Comparison of ENCODE assay signal across 9 cellular contexts in genomic region chr10:125062244-125063208, GRCh38.
DNase-seq lines count a peak whose midpoint lies in the region; ATAC-seq and TF ChIP-seq lines count a peak whose summit lies in the region.
"Had no signal": no experiment of that assay in that cellular context is flagged by ENCODE, and none has a peak within 500 bp of the region (broad histone marks: within the 10 kb centered on the region; RNA-seq: fewer than 3 reads in every experiment).

No MANE protein-coding gene starts in this region.

- H3K79me2 ChIP-seq in OCI-LY1 (ENCODE audit: insufficient read depth, low read length), result no peaks in the 10 kb centered on the region

- ATAC-seq in GM19463 (IDR thresholded peaks at IDR 0.05; ENCODE audit: unreplicated experiment) (no peak), HG02981 (IDR thresholded peaks at IDR 0.05; ENCODE audit: unreplicated experiment) (no peak)
- ATAC-seq: K562 had no signal

- no peaks in the 10 kb centered on the region for H3K9me2 ChIP-seq in OCI-LY1 (ENCODE audit: low read depth, low read length)

- peak overlapping the region; percentile 19; the same call in 1 of the 2 replicates for H3K4me2 ChIP-seq in OCI-LY1 (ENCODE audit: low read length)

- H3K27ac ChIP-seq in OCI-LY1 (ENCODE audit: low read depth, low read length, poor library complexity, severe bottlenecking), result no peak overlapping the region
- peak overlapping the region in 55 of 59 donors; percentile 5 to 95 (median 83) for H3K27ac ChIP-seq in dorsolateral prefrontal cortex
- peak overlapping the region; percentile 92 to 94 for H3K27ac ChIP-seq in tibial artery

- H3K4me1 ChIP-seq in OCI-LY1 (ENCODE audit: insufficient read depth, low read length, severe bottlenecking) (peaks cover 26% of the 10 kb centered on the region), tibial artery (peaks cover 12 to 92% (median 81%) of the 10 kb centered on the region in 4 donors)

- TF ChIP-seq CTCF in OCI-LY1 (IDR thresholded peaks at IDR 0.05; ENCODE audit: low read length), result no peak
- peak in 8 of 56 donors; percentile 3 to 30 (median 15) for TF ChIP-seq CTCF in dorsolateral prefrontal cortex (IDR thresholded peaks at IDR 0.05 in 54 of 56, conservative IDR thresholded peaks at IDR 0.05 in 2 of 56; ENCODE audit: low read depth in 1 of 56, partially characterized antibody in 56 of 56)
- TF ChIP-seq CTCF in tibial artery (IDR thresholded peaks at IDR 0.05), result no peak
- TF ChIP-seq CTCF in GM13977 (IDR thresholded peaks at IDR 0.05; ENCODE audit: extremely low read depth, insufficient read depth, missing control alignments), result no peak

- in situ Hi-C loops in GM13977 (cut with MboI; ENCODE audit: low pct_unique_long_range_greater_than_20kb, low sequenced_read_pairs, unreplicated experiment), result no loop called here

- H3K36me3 ChIP-seq in OCI-LY1 (ENCODE audit: insufficient read depth, low read length) (no peaks in the 10 kb centered on the region), tibial artery (no peaks in the 10 kb centered on the region)

- intact Hi-C loops in dorsolateral prefrontal cortex (cut with DNase I), result no loop called here
- intact Hi-C loops in tibial artery (cut with DNase I; ENCODE audit: low total_unique reads), result loop anchor here (5.0 to 10.0 kb wide), 3 partner anchors 60 to 148 kb away; partner anchors contain the start of gene CTBP2

- H3K27me3 ChIP-seq in OCI-LY1 (ENCODE audit: insufficient read depth, low read length) (no peaks in the 10 kb centered on the region), dorsolateral prefrontal cortex (no peaks in the 10 kb centered on the region), tibial artery (no peaks in the 10 kb centered on the region)

- no peaks in the 10 kb centered on the region for H4K20me1 ChIP-seq in OCI-LY1 (ENCODE audit: insufficient read depth, low read length)

- H3K9me3 ChIP-seq in OCI-LY1 (ENCODE audit: low read length) (no peaks in the 10 kb centered on the region), tibial artery (no peaks in the 10 kb centered on the region)

- DNase-seq in dorsolateral prefrontal cortex (peak in 7 of 10 donors; percentile 46 to 70 (median 55)), midbrain (lab: John Stamatoyannopoulos, UW) (peak; percentile 71), tibial artery (no peak), dedifferentiated amniotic fluid mesenchymal stem cell (ENCODE audit: extremely low spot score) (no peak), GM13977 (ENCODE audit: low spot score) (no peak)

- H2AFZ ChIP-seq in OCI-LY1 (ENCODE audit: low read length), result no peak overlapping the region

- H3K4me3 ChIP-seq in OCI-LY1 (ENCODE audit: low read depth, low read length, poor library complexity, severe bottlenecking) (no peak overlapping the region), dorsolateral prefrontal cortex (no peak overlapping the region), tibial artery (peak overlapping the region in 1 of 2 donors; percentile 33)
- H3K4me3 ChIP-seq: K562 had no signal

- no peak overlapping the region for H3K9ac ChIP-seq in OCI-LY1 (ENCODE audit: low read length)

- H3F3A ChIP-seq in OCI-LY1 (ENCODE audit: insufficient read depth, low read length), result no peaks in the 10 kb centered on the region

Comparison
In these comparisons a context has a peak if more than half of its experiments do, and no peak if none do; other contexts are left out.
1. DNase-seq: peak in dorsolateral prefrontal cortex (7 of 10) and midbrain (single experiment); none in tibial artery (0 of 2), dedifferentiated amniotic fluid mesenchymal stem cell (single experiment) and GM13977 (single experiment).